10 cellular contexts compared by ENCODE assay signal in the genomic region with DNA sequence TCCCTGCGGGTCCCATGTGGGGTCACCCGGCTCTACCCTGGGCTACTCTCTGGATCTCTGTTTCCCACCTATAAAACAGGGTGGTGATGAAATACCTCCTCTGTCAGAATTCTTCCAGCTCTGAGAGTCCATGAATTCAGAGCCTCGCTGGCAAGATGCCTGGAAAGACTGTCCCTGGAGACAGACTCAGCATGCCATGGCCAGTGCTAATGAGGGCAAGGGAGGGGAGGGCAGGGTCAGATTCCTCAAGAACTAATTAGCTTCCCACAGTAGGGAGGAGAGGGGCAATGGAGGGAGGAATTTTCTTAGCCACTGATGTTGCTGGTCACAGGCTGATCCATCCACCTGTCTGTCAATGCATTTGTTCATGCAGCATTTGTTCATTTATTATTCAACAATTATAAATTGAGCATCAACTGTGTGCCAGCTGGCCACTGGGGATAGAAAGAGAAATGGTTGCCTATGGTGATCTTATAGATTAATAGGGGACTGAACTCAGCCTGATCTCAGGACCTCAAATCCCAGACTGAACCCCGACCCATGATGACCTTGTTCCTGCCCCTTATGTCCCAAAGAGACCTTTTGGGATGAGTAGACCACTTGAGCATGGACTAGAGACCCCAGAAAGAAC. TPM values are rescaled to one million over a fixed set of nuclear protein-coding genes. Genes with fewer than 3 reads are reported as not detected.
DNase-seq lines count a peak whose midpoint lies in the region; ATAC-seq, FAIRE-seq and TF ChIP-seq lines count a peak whose summit lies in the region.
"Had no signal": no experiment of that assay in that cellular context is flagged by ENCODE, and none has a peak within 500 bp of the region (broad histone marks: within the 10 kb centered on the region; RNA-seq: fewer than 3 reads in every experiment).

No MANE protein-coding gene starts in this region.

- peaks cover 19% of the 10 kb centered on the region for H3K36me3 ChIP-seq in osteoblast (ENCODE audit: insufficient read depth, low read length)

- no peaks in the 10 kb centered on the region for H3K4me1 Mint-ChIP-seq in stimulated activated naive CD8-positive, alpha-beta T cell treated with anti-CD3 and anti-CD28 coated beads, Interleukin-15, amount 100 ng/mL, for 72 hours

- peaks cover 6% of the 10 kb centered on the region for H3K27me3 Mint-ChIP-seq in stimulated activated naive CD8-positive, alpha-beta T cell treated with anti-CD3 and anti-CD28 coated beads, Interleukin-15, amount 100 ng/mL, for 72 hours

- no peaks in the 10 kb centered on the region for H3K9me3 Mint-ChIP-seq in stimulated activated naive CD8-positive, alpha-beta T cell treated with anti-CD3 and anti-CD28 coated beads, Interleukin-15, amount 100 ng/mL, for 72 hours

- no peak overlapping the region for H3K27ac Mint-ChIP-seq in stimulated activated naive CD8-positive, alpha-beta T cell treated with anti-CD3 and anti-CD28 coated beads, Interleukin-15, amount 100 ng/mL, for 72 hours

- DNase-seq in AG20443 (ENCODE audit: low spot score) (peak; percentile 80), NCI-H226 (peak; percentile 66), fibroblast of gingiva (ENCODE audit: low read depth) (peak; percentile 85), osteoblast (ENCODE audit: insufficient read length, low spot score, missing footprints) (peak; percentile 95), D721Med (ENCODE audit: insufficient read length, low spot score) (no peak)
- no peak for DNase-seq in stimulated activated naive CD8-positive, alpha-beta T cell treated with anti-CD3 and anti-CD28 coated beads, Interleukin-15, amount 100 ng/mL, for 72 hours
- DNase-seq in activated CD4-positive, alpha-beta T cell treated with anti-CD3 and anti-CD28 coated beads, Interleukin-2, amount 50 U/mL, for 48 hours, result no peak
- DNase-seq: activated CD4-positive, alpha-beta T cell treated with anti-CD3 and anti-CD28 coated beads for 4 hours had no signal

- no peak for FAIRE-seq in D721Med (lab: Jason Lieb, UNC)
- FAIRE-seq: endometrium had no signal

- H3K27me3 ChIP-seq in osteoblast (ENCODE audit: insufficient read depth, low read length), result no peaks in the 10 kb centered on the region

- ATAC-seq in GM18858 (IDR thresholded peaks at IDR 0.05; ENCODE audit: unreplicated experiment), result no peak
- no peak for ATAC-seq in stimulated activated naive CD8-positive, alpha-beta T cell treated with anti-CD3 and anti-CD28 coated beads, Interleukin-15, amount 100 ng/mL, for 72 hours

- H4K20me1 ChIP-seq in osteoblast (ENCODE audit: insufficient read depth, low read length), result peaks cover 3% of the 10 kb centered on the region

- peaks cover 12% of the 10 kb centered on the region for H3K79me2 ChIP-seq in osteoblast (ENCODE audit: insufficient read depth, low read length)

- H3K4me1 ChIP-seq in osteoblast (ENCODE audit: insufficient read depth, low read length), result peaks cover 56% of the 10 kb centered on the region

- H2AFZ ChIP-seq in osteoblast (ENCODE audit: low read length), result no peak overlapping the region

- H3K27ac ChIP-seq in osteoblast (ENCODE audit: low read depth, low read length), result peak overlapping the region; percentile 79

- no peak overlapping the region for H3K4me3 ChIP-seq in osteoblast (ENCODE audit: insufficient read depth, low read length)

- H3K4me2 ChIP-seq in osteoblast (ENCODE audit: insufficient read depth, low read length), result peak overlapping the region; percentile 66

- H3K4me3 Mint-ChIP-seq in stimulated activated naive CD8-positive, alpha-beta T cell treated with anti-CD3 and anti-CD28 coated beads, Interleukin-15, amount 100 ng/mL, for 72 hours, result no peak overlapping the region

- no peak for TF ChIP-seq CTCF in osteoblast (IDR thresholded peaks at IDR 0.05; ENCODE audit: extremely low read depth, low read depth, low read length)
- TF ChIP-seq CTCF in D721Med (IDR thresholded peaks at IDR 0.05; ENCODE audit: insufficient read depth, missing control alignments), result no peak

- H3K9me3 ChIP-seq in osteoblast (ENCODE audit: low read depth, low read length), result no peaks in the 10 kb centered on the region

RNA-seq across cellular contexts. Expression of a gene that starts 4.7 kb away (rescaled TPM):
- 2.7 and 4.0 TPM in 2 replicates for total RNA-seq in osteoblast

RNA-seq across cellular contexts. Expression of a gene that starts 15.9 kb away (rescaled TPM):
- under 0.01 TPM in 1 of 2 replicates, not detected in the other for total RNA-seq in osteoblast

RNA-seq across cellular contexts. Expression of a gene that starts 55.7 kb away (rescaled TPM):
- 27.1 and 29.2 TPM in 2 replicates for total RNA-seq in osteoblast

Comparison
In these comparisons a context has a peak if more than half of its experiments do, and no peak if none do; other contexts are left out.
1. DNase-seq: peak in AG20443 (single experiment), NCI-H226 (single experiment), fibroblast of gingiva (single experiment) and osteoblast (single experiment); none in stimulated activated naive CD8-positive, alpha-beta T cell treated with anti-CD3 and anti-CD28 coated beads, Interleukin-15, amount 100 ng/mL, for 72 hours (0 of 2), activated CD4-positive, alpha-beta T cell treated with anti-CD3 and anti-CD28 coated beads, Interleukin-2, amount 50 U/mL, for 48 hours (0 of 2) and D721Med (single experiment).